Comparison of ENCODE assay signal across 20 cellular contexts in genomic region chr5:176650354-176650884, GRCh38. TPM values are rescaled to one million over a fixed set of nuclear protein-coding genes. Genes with fewer than 3 reads are reported as not detected.
A peak's percentile ranks its signal among the peaks of the same experiment; 100 is the strongest.
DNase-seq lines count a peak whose midpoint lies in the region; ATAC-seq and TF ChIP-seq lines count a peak whose summit lies in the region.
"Had no signal": no experiment of that assay in that cellular context is flagged by ENCODE, and none has a peak within 500 bp of the region (broad histone marks: within the 10 kb centered on the region; RNA-seq: fewer than 3 reads in every experiment).

No MANE protein-coding gene starts in this region.

- intact Hi-C loops in IMR-90 (cut with micrococcal nuclease) = no loop called here

- no peak overlapping the region for H3K4me3 ChIP-seq in IMR-90 (ENCODE audit: insufficient read depth, low read depth, low read length)
- H3K4me3 ChIP-seq in fibroblast of mammary gland (ENCODE audit: control insufficient read depth, low read depth, low read length) = no peak overlapping the region
- H3K4me3 ChIP-seq: GM12878 had no signal

- TF ChIP-seq RAD21 in IMR-90 (IDR thresholded peaks at IDR 0.05; ENCODE audit: low read length) = no peak

- no peaks in the 10 kb centered on the region for H3K4me1 Mint-ChIP-seq in progenitor cell of endocrine pancreas (ENCODE audit: low read depth)

- no peak overlapping the region for H3K27ac Mint-ChIP-seq in progenitor cell of endocrine pancreas
- H3K27ac Mint-ChIP-seq: WTC11 had no signal

- peaks cover 39% of the 10 kb centered on the region for H4K20me1 ChIP-seq in IMR-90 (ENCODE audit: insufficient read depth, low read length)

- no peak overlapping the region for H4K91ac ChIP-seq in IMR-90 (ENCODE audit: insufficient read depth, low read depth, low read length)

- no peak overlapping the region for H2AK5ac ChIP-seq in IMR-90 (ENCODE audit: low read depth, low read length)

- no peak overlapping the region for H3K9ac ChIP-seq in IMR-90 (ENCODE audit: low read depth, low read length)

- dilution Hi-C loops in IMR-90 (cut with HindIII; ENCODE audit: low sequenced_read_pairs, unreplicated experiment) = no loop called here

- BruUV-seq in IMR-90 (replicated peaks; lab: Mats Ljungman, UMichigan) = no TSS peak

- no peak overlapping the region for H3K4me3 Mint-ChIP-seq in progenitor cell of endocrine pancreas (ENCODE audit: low read depth)
- H3K4me3 Mint-ChIP-seq: WTC11 had no signal

- 72% methylated on average over 4 of the region's 8 CpGs; no CpG with 5 or more reads in 1 of the 2 experiments for WGBS in IMR-90 (ENCODE audit: extremely low coverage in 2 of 2, insufficient read length in 1 of 2), 2 experiments

- H2BK20ac ChIP-seq in IMR-90 (ENCODE audit: low read depth, low read length) = no peak overlapping the region

- no peak overlapping the region for H3K4ac ChIP-seq in IMR-90 (ENCODE audit: low read depth, low read length)

- no peaks in the 10 kb centered on the region for H3K9me3 ChIP-seq in IMR-90 (ENCODE audit: control insufficient read depth, insufficient read depth, low read length)

- H3K79me1 ChIP-seq in IMR-90 (ENCODE audit: low read depth in 1 of 2, low read length in 2 of 2) = peaks cover 4 to 42% of the 10 kb centered on the region in 2 experiments

- H3K4me2 ChIP-seq in IMR-90 (ENCODE audit: low read depth, low read length) = no peak overlapping the region

- POLR2A ChIA-PET in IMR-90 (lab: Charles Lee; ENCODE audit: unreplicated experiment) = no interaction called here

- ATAC-seq in IMR-90 (ENCODE audit: low read depth) = no peak
- no peak for ATAC-seq in HG03108 (IDR thresholded peaks at IDR 0.05; ENCODE audit: unreplicated experiment)
- ATAC-seq: GM12878, Right ventricle myocardium inferior, sciatic nerve, WTC11 had no signal

- H4K8ac ChIP-seq in IMR-90 (ENCODE audit: low read depth in 2 of 2, low read length in 2 of 2) = no peak overlapping the region

- DNase-seq in NCI-H82 (lab: John Stamatoyannopoulos, UW) (peak; percentile 37), NCI-H82 treated with DMSO at 0.1 percent for 48 hours (lab: John Stamatoyannopoulos, UW; ENCODE audit: unreplicated experiment) (no peak), IMR-90 (no peak), fibroblast of mammary gland (ENCODE audit: low read depth) (peak; percentile 14), occipital lobe (lab: John Stamatoyannopoulos, UW) (peak; percentile 29), T1000 (lab: John Stamatoyannopoulos, UW) (no peak), progenitor cell of endocrine pancreas (ENCODE audit: low spot score, unreplicated experiment) (no peak)
- DNase-seq: activated gamma-delta T cell; aorta; cerebellar nuclear complex; hippocampal formation; NCI-H2081 treated with DMSO at 0.1 percent for 48 hours; stimulated activated CD4-positive, alpha-beta T cell treated with anti-CD3 and anti-CD28 coated beads, Interleukin-2, amount 100 ng/mL, for 24 hours had no signal

- in situ Hi-C loops in IMR-90 (cut with MboI; ENCODE audit: low sequenced_read_pairs) = no loop called here

- CTCF ChIA-PET in IMR-90 (lab: Yijun Ruan, JAX) = no interaction called here

- H3K36me3 ChIP-seq in IMR-90 (ENCODE audit: control insufficient read depth, insufficient read depth, low read length) = peaks cover 10% of the 10 kb centered on the region; the same call in 1 of the 2 replicates

- H2AK9ac ChIP-seq in IMR-90 (replicated peaks; ENCODE audit: low read depth, low read length, poor library complexity) = no peak overlapping the region

- H3K56ac ChIP-seq in IMR-90 (ENCODE audit: extremely low read depth, insufficient read depth, low read length) = 0 out of 2 replicates have a peak overlapping the region, but pooled peaks have one; percentile 11

- no peak overlapping the region for H3K14ac ChIP-seq in IMR-90 (replicated peaks; ENCODE audit: low read depth, low read length)

- no peak overlapping the region for H3K27ac ChIP-seq in IMR-90 (ENCODE audit: insufficient read depth, low read length)

- peaks cover 13% of the 10 kb centered on the region; the same call in 1 of the 2 replicates for H3K9me1 ChIP-seq in IMR-90 (ENCODE audit: insufficient read depth, low read length)

- no peak overlapping the region for H3K18ac ChIP-seq in IMR-90 (ENCODE audit: low read depth, low read length)

- H4K5ac ChIP-seq in IMR-90 (ENCODE audit: low read depth, low read length) = no peak overlapping the region

- no peak overlapping the region for H2AFZ ChIP-seq in IMR-90 (replicated peaks; ENCODE audit: low read length, poor library complexity)

- TF ChIP-seq CTCF in IMR-90 (conservative IDR thresholded peaks at IDR 0.05; ENCODE audit: low read depth, low read length) = no peak
- no peak for TF ChIP-seq CTCF in fibroblast of mammary gland (conservative IDR thresholded peaks at IDR 0.05; ENCODE audit: control insufficient read depth, insufficient read depth, low read depth, low read length)
- TF ChIP-seq CTCF in progenitor cell of endocrine pancreas (IDR thresholded peaks at IDR 0.05; ENCODE audit: unreplicated experiment) = no peak

- no peak overlapping the region for H2BK5ac ChIP-seq in IMR-90 (ENCODE audit: low read depth, low read length, poor library complexity, severe bottlenecking)

- no peak overlapping the region for H2BK120ac ChIP-seq in IMR-90 (ENCODE audit: low read depth, low read length)

- H3K36me3 Mint-ChIP-seq in progenitor cell of endocrine pancreas (ENCODE audit: insufficient read depth) = peaks cover 8% of the 10 kb centered on the region
- H3K36me3 Mint-ChIP-seq: WTC11 had no signal

- H3K27me3 Mint-ChIP-seq in progenitor cell of endocrine pancreas = no peaks in the 10 kb centered on the region

- TF ChIP-seq POLR2A in IMR-90 (IDR thresholded peaks at IDR 0.05; ENCODE audit: low read depth, low read length) = no peak

- H3K4me1 ChIP-seq in IMR-90 (ENCODE audit: control insufficient read depth, insufficient read depth, low read length) = peaks cover 12% of the 10 kb centered on the region; the same call in 1 of the 2 replicates

- no peaks in the 10 kb centered on the region for H3K9me3 Mint-ChIP-seq in progenitor cell of endocrine pancreas (ENCODE audit: low read depth)
- H3K9me3 Mint-ChIP-seq: WTC11 had no signal

- no peak overlapping the region for H3K23ac ChIP-seq in IMR-90 (ENCODE audit: low read depth, low read length)

- no peaks in the 10 kb centered on the region for H3K27me3 ChIP-seq in IMR-90 (ENCODE audit: control insufficient read depth, insufficient read depth, low read length)

- no peak overlapping the region for H2BK15ac ChIP-seq in IMR-90 (ENCODE audit: low read depth, low read length)

TF ChIP-seq in IMR-90, 13 proteins besides CTCF, POLR2A, EP300 and RAD21:
- TF ChIP-seq RCOR1 (IDR thresholded peaks at IDR 0.05; ENCODE audit: insufficient replicate concordance, low read length) (no peak), SMC3 (IDR thresholded peaks at IDR 0.05; ENCODE audit: low read depth, low read length) (no peak), MAZ (IDR thresholded peaks at IDR 0.05; ENCODE audit: borderline replicate concordance, low read depth, low read length) (no peak)
TF ChIP-seq in IMR-90: peak in this region for 0.

RNA-seq across cellular contexts. Expression of gene TSPAN17, which starts 3.1 kb away (rescaled TPM):
- total RNA-seq in IMR-90 (2012; rRNA removed) (34.2 and 35.3 TPM in 2 replicates), occipital lobe (27.1 TPM), progenitor cell of endocrine pancreas (37.3 and 37.5 TPM in 2 replicates)
- polyA plus RNA-seq in IMR-90 (2012; rRNA removed) = 40.9 and 41.6 TPM in 2 replicates
- 40.1 and 58.5 TPM in 2 replicates for polyA plus RNA-seq in IMR-90 (2012; cell fraction: cytosol; rRNA removed)
- 74.1 and 106 TPM in 2 replicates for polyA plus RNA-seq in IMR-90 (2012; cell fraction: nucleus; rRNA removed; ENCODE audit: low replicate concordance)

RNA-seq across cellular contexts. Expression of gene EIF4E1B, which starts 19.9 kb away (rescaled TPM):
- total RNA-seq in IMR-90 (2012; rRNA removed) (not detected in 2 replicates), occipital lobe (not detected), progenitor cell of endocrine pancreas (not detected in 2 replicates)
- not detected in 2 replicates for polyA plus RNA-seq in IMR-90 (2012; rRNA removed)
- not detected in 2 replicates for polyA plus RNA-seq in IMR-90 (2012; cell fraction: cytosol; rRNA removed)
- polyA plus RNA-seq in IMR-90 (2012; cell fraction: nucleus; rRNA removed; ENCODE audit: low replicate concordance) = not detected in 2 replicates
- total RNA-seq: aorta; G401; GM12878; Right ventricle myocardium inferior; sciatic nerve; T-helper 1 cell treated with Interleukin-12 subunit alpha and Interleukin-12 subunit beta and Interleukin-4 antibody, amounts not matched to agents 30 ng/mL and 1 ng/mL, for 36 hours had no signal
- polyA plus RNA-seq: aorta, GM12878 had no signal

RNA-seq across cellular contexts. Expression of gene SNCB, which starts 20.1 kb away (rescaled TPM):
- not detected in 2 replicates for total RNA-seq in IMR-90 (2012; rRNA removed)
- polyA plus RNA-seq in IMR-90 (2012; rRNA removed) = 0.40 and 0.41 TPM in 2 replicates
- 0.52 and 0.58 TPM in 2 replicates for polyA plus RNA-seq in IMR-90 (2012; cell fraction: cytosol; rRNA removed)
- polyA plus RNA-seq in IMR-90 (2012; cell fraction: nucleus; rRNA removed; ENCODE audit: low replicate concordance) = 0.51 and 0.54 TPM in 2 replicates
- 12.6 TPM for total RNA-seq in occipital lobe
- 0.24 TPM in 1 of 2 replicates, not detected in the other for total RNA-seq in progenitor cell of endocrine pancreas
- total RNA-seq: aorta; GM12878; Right ventricle myocardium inferior; sciatic nerve; T-helper 1 cell treated with Interleukin-12 subunit alpha and Interleukin-12 subunit beta and Interleukin-4 antibody, amounts not matched to agents 30 ng/mL and 1 ng/mL, for 36 hours had no signal
- polyA plus RNA-seq: aorta had no signal

RNA-seq across cellular contexts. Expression of gene GPRIN1, which starts 40.5 kb away (rescaled TPM):
- 2.5 and 3.0 TPM in 2 replicates for total RNA-seq in IMR-90 (2012; rRNA removed)
- polyA plus RNA-seq in IMR-90 (2012; rRNA removed) = 4.7 and 5.1 TPM in 2 replicates
- polyA plus RNA-seq in IMR-90 (2012; cell fraction: cytosol; rRNA removed) = 3.6 TPM in 2 replicates
- polyA plus RNA-seq in IMR-90 (2012; cell fraction: nucleus; rRNA removed; ENCODE audit: low replicate concordance) = 1.4 and 2.5 TPM in 2 replicates
- total RNA-seq in occipital lobe = 107 TPM
- 5.9 TPM in 2 replicates for total RNA-seq in progenitor cell of endocrine pancreas

Comparison
In these comparisons a context has a peak if more than half of its experiments do, and no peak if none do; other contexts are left out.
1. DNase-seq: peak in NCI-H82 (single experiment), fibroblast of mammary gland (single experiment) and occipital lobe (single experiment); none in NCI-H82 treated with DMSO at 0.1 percent for 48 hours (single experiment), IMR-90 (single experiment), T1000 (single experiment) and progenitor cell of endocrine pancreas (single experiment).
2. RNA of gene SNCB, which starts 20.1 kb away (total RNA-seq): 12.6 TPM in occipital lobe (single experiment); 0.24 TPM in progenitor cell of endocrine pancreas and not detected in IMR-90; every median in the first group is over 10 times any median in the second.